Comparison of ENCODE assay signal across 1 cellular context in the genomic region with DNA sequence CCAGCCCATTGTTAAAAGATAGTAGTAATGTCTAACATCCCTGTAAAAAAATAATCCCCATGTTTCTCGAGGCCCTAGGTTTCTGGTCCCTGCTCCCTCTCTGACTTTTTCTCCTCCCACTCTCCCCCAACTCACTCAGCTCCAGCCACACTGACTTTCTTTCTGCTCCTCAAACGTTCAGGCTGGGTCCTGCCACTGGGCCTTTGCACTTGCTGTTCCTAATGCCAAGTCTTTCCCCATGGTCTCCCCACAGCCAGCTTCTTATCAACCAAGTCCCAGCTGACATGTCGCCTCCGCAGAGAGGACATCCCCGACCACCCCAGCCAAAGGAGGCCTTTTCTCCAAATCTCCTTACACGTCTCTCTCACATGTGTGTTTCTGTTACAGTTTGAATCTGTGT.
A peak's percentile ranks its signal among the peaks of the same experiment; 100 is the strongest.
TF ChIP-seq lines count a peak whose summit lies in the region.

No MANE protein-coding gene starts in this region.

TF ChIP-seq in H1, 55 proteins besides CTCF, POLR2A, EP300 and RAD21:
- TF ChIP-seq KDM4A (IDR thresholded peaks at IDR 0.05; ENCODE audit: low read depth, low read length, severe bottlenecking) (no peak), KDM1A (IDR thresholded peaks at IDR 0.05; ENCODE audit: borderline replicate concordance, low read length) (peak; percentile 45; the same call in 1 of the 2 replicates)
